In genomic region chr1:151147132-151147503, GRCh38 we compare ENCODE assay signal across 6 cellular contexts. TPM values are rescaled to one million over a fixed set of nuclear protein-coding genes. Genes with fewer than 3 reads are reported as not detected.
A peak's percentile ranks its signal among the peaks of the same experiment; 100 is the strongest.
DNase-seq lines count a peak whose midpoint lies in the region; ATAC-seq and TF ChIP-seq lines count a peak whose summit lies in the region.

No MANE protein-coding gene starts in this region.

- TF ChIP-seq CTCF in LNCaP clone FGC (IDR thresholded peaks at IDR 0.05; ENCODE audit: control insufficient read depth, extremely low read depth, insufficient read depth) (no peak), progenitor cell of endocrine pancreas (IDR thresholded peaks at IDR 0.05; ENCODE audit: unreplicated experiment) (no peak)

- peak overlapping the region; percentile 64 for H3K4me3 ChIP-seq in LNCaP clone FGC (ENCODE audit: low read depth, low read length)

- peaks cover 10% of the 10 kb centered on the region for H3K4me1 Mint-ChIP-seq in progenitor cell of endocrine pancreas (ENCODE audit: low read depth)

- H3K27ac Mint-ChIP-seq in progenitor cell of endocrine pancreas: no peak overlapping the region

- H3K36me3 Mint-ChIP-seq in progenitor cell of endocrine pancreas (ENCODE audit: insufficient read depth): peaks cover 2% of the 10 kb centered on the region

- peaks cover 19% of the 10 kb centered on the region for H3K27me3 Mint-ChIP-seq in progenitor cell of endocrine pancreas

- intact Hi-C loops in head of caudate nucleus (cut with DNase I): no loop called here

- H3K9me3 Mint-ChIP-seq in progenitor cell of endocrine pancreas (ENCODE audit: low read depth): no peaks in the 10 kb centered on the region

- DNase-seq in LNCaP clone FGC (ENCODE audit: low read depth) (no peak), dermis blood vessel endothelial cell (peak; percentile 48), progenitor cell of endocrine pancreas (ENCODE audit: low spot score, unreplicated experiment) (no peak), head of caudate nucleus (no peak), AML-193 (lab: John Stamatoyannopoulos, UW) (no peak)

- no peak for ATAC-seq in GM19452 (IDR thresholded peaks at IDR 0.05; ENCODE audit: unreplicated experiment)

- H3K4me3 Mint-ChIP-seq in progenitor cell of endocrine pancreas (ENCODE audit: low read depth): peak overlapping the region; percentile 91

RNA-seq across cellular contexts. Expression of gene SEMA6C, which starts 0.7 kb away (rescaled TPM):
- total RNA-seq in dermis blood vessel endothelial cell (21.3 and 33.4 TPM in 2 replicates), progenitor cell of endocrine pancreas (31.5 and 34.0 TPM in 2 replicates)

RNA-seq across cellular contexts. Expression of gene TNFAIP8L2, which starts 9.3 kb away (rescaled TPM):
- total RNA-seq in dermis blood vessel endothelial cell: 0.14 TPM in 1 of 2 replicates, not detected in the other
- not detected in 2 replicates for total RNA-seq in progenitor cell of endocrine pancreas

RNA-seq across cellular contexts. Expression of gene LYSMD1, which starts 18.6 kb away (rescaled TPM):
- total RNA-seq in dermis blood vessel endothelial cell (3.3 and 5.3 TPM in 2 replicates), progenitor cell of endocrine pancreas (12.8 and 14.0 TPM in 2 replicates)

RNA-seq across cellular contexts. Expression of gene SCNM1, which starts 18.8 kb away (rescaled TPM):
- total RNA-seq in dermis blood vessel endothelial cell: 21.1 and 23.8 TPM in 2 replicates
- 47.1 and 52.0 TPM in 2 replicates for total RNA-seq in progenitor cell of endocrine pancreas

RNA-seq across cellular contexts. Expression of gene TMOD4, which starts 28.7 kb away (rescaled TPM):
- total RNA-seq in dermis blood vessel endothelial cell (0.56 TPM in 1 of 2 replicates, not detected in the other), progenitor cell of endocrine pancreas (1.5 and 2.0 TPM in 2 replicates)
